In genomic region chr14:95530461-95531170, GRCh38 we compare ENCODE assay signal across 14 cellular contexts. TPM values are rescaled to one million over a fixed set of nuclear protein-coding genes. Genes with fewer than 3 reads are reported as not detected.
DNase-seq lines count a peak whose midpoint lies in the region; ATAC-seq and TF ChIP-seq lines count a peak whose summit lies in the region.
"Had no signal": no experiment of that assay in that cellular context is flagged by ENCODE, and none has a peak within 500 bp of the region (broad histone marks: within the 10 kb centered on the region; RNA-seq: fewer than 3 reads in every experiment).

No MANE protein-coding gene starts in this region.

- peak; percentile 17 for DNase-seq in SIG-M5 treated with dmso at 0.1 percent for 504 hours (lab: John Stamatoyannopoulos, UW; ENCODE audit: unreplicated experiment)
- no peak for DNase-seq in SIG-M5 (lab: John Stamatoyannopoulos, UW)
- no peak for DNase-seq in T-helper 17 cell
- no peak for DNase-seq in osteocyte (ENCODE audit: extremely low spot score, unreplicated experiment)
- DNase-seq in germinal center (ENCODE audit: low spot score): no peak
- no peak for DNase-seq in COLO829 (ENCODE audit: low spot score)
- no peak for DNase-seq in GM19240 (ENCODE audit: insufficient read length, low spot score)
- DNase-seq: 8988T, Karpas-422, RPMI8226, transverse colon had no signal

- no peaks in the 10 kb centered on the region for H3K9me3 ChIP-seq in T-helper 17 cell (ENCODE audit: control insufficient read depth, low read length, poor library complexity, severe bottlenecking)
- H3K9me3 ChIP-seq: esophagus muscularis mucosa, ovary, transverse colon had no signal

- H3K4me3 Mint-ChIP-seq in T-helper 17 cell (no peak overlapping the region), osteocyte (ENCODE audit: unreplicated experiment) (peak overlapping the region; percentile 32)

- H3K27me3 Mint-ChIP-seq in T-helper 17 cell: no peaks in the 10 kb centered on the region
- H3K27me3 Mint-ChIP-seq in osteocyte (ENCODE audit: unreplicated experiment): no peaks in the 10 kb centered on the region

- peak overlapping the region; percentile 29 for H3K27ac ChIP-seq in cingulate gyrus (ENCODE audit: low read depth, low read length)
- H3K27ac ChIP-seq: esophagus muscularis mucosa had no signal

- H3K9me3 Mint-ChIP-seq in osteocyte (ENCODE audit: unreplicated experiment): no peaks in the 10 kb centered on the region

- H3K27ac Mint-ChIP-seq in T-helper 17 cell (peak overlapping the region; percentile 98), osteocyte (ENCODE audit: unreplicated experiment) (peak overlapping the region; percentile 93)

- TF ChIP-seq CTCF in osteocyte (IDR thresholded peaks at IDR 0.05): no peak

- no peak for ATAC-seq in T-helper 17 cell

- H3K36me3 Mint-ChIP-seq in T-helper 17 cell (ENCODE audit: low read depth): no peaks in the 10 kb centered on the region
- H3K36me3 Mint-ChIP-seq in osteocyte (ENCODE audit: unreplicated experiment): peaks cover 6% of the 10 kb centered on the region

- H3K4me1 Mint-ChIP-seq in T-helper 17 cell (peaks cover 43% of the 10 kb centered on the region), osteocyte (ENCODE audit: unreplicated experiment) (peaks cover 72% of the 10 kb centered on the region)

RNA-seq across cellular contexts. Expression of gene GLRX5, which starts 4.2 kb away (rescaled TPM):
- total RNA-seq in T-helper 17 cell (10 to 100 TPM; 14.8 to 17.7 TPM), osteocyte (53.1 and 55.1 TPM in 2 replicates)

RNA-seq across cellular contexts. Expression of gene SYNE3, which starts 14.2 kb away (rescaled TPM):
- total RNA-seq in T-helper 17 cell (10 to 100 TPM; 59.6 to 64.8 TPM), osteocyte (105 and 114 TPM in 2 replicates)
